8 cellular contexts compared by ENCODE assay signal in genomic region chr16:50547944-50548658, GRCh38. TPM values are rescaled to one million over a fixed set of nuclear protein-coding genes. Genes with fewer than 3 reads are reported as not detected.
DNase-seq lines count a peak whose midpoint lies in the region; ATAC-seq and TF ChIP-seq lines count a peak whose summit lies in the region.

NKD1 (plus strand) TSS chr16:50548396; CDS start chr16:50548554, 158 bp downstream.

- H3K27me3 Mint-ChIP-seq in activated T-helper 1 cell treated with anti-CD3 and anti-CD28 coated beads, Interleukin-12 subunit alpha, Interleukin-12 subunit beta, Interleukin-2, Interleukin-4 antibody, amounts not matched to agents 30 ng/mL and 10 ng/mL and 1 ng/mL, durations not matched to agents 14 hours and 24 hours and 36 hours (ENCODE audit: insufficient read depth) = peaks cover 36% of the 10 kb centered on the region
- peaks cover 29% of the 10 kb centered on the region for H3K27me3 Mint-ChIP-seq in stimulated activated naive CD8-positive, alpha-beta T cell treated with anti-CD3 and anti-CD28 coated beads, Interleukin-15, amount 100 ng/mL, for 72 hours

- no peaks in the 10 kb centered on the region for H4K20me1 ChIP-seq in OCI-LY7 (ENCODE audit: insufficient read depth, low read length)
- H4K20me1 ChIP-seq in neural cell (ENCODE audit: insufficient read depth) = no peaks in the 10 kb centered on the region

- H3K27me3 ChIP-seq in neural cell (ENCODE audit: insufficient read depth, low read depth, low read length) = peaks cover 30% of the 10 kb centered on the region

- ATAC-seq in GM19025 (IDR thresholded peaks at IDR 0.05; ENCODE audit: low read depth, unreplicated experiment) = peak; percentile 88
- peak; percentile 80 for ATAC-seq in HG03280 (IDR thresholded peaks at IDR 0.05; ENCODE audit: unreplicated experiment)
- ATAC-seq in stimulated activated naive CD8-positive, alpha-beta T cell treated with anti-CD3 and anti-CD28 coated beads, Interleukin-15, amount 100 ng/mL, for 72 hours = peak; percentile 85

- H3K27ac ChIP-seq in OCI-LY7 (ENCODE audit: low read depth, low read length, poor library complexity, severe bottlenecking) = no peak within 1 kb of the TSS
- no peak within 1 kb of the TSS for H3K27ac ChIP-seq in neural cell (ENCODE audit: low read length)

- H3K4me3 ChIP-seq in OCI-LY7 (ENCODE audit: low read depth, low read length, poor library complexity, severe bottlenecking) = peak within 1 kb of the TSS; percentile 66
- peak within 1 kb of the TSS; percentile 63 for H3K4me3 ChIP-seq in fibroblast of villous mesenchyme (ENCODE audit: low read depth, low read length)
- peak within 1 kb of the TSS; percentile 71 for H3K4me3 ChIP-seq in neural cell (ENCODE audit: low read length)

- H3K9me3 ChIP-seq in OCI-LY7 (ENCODE audit: low read length) (no peaks in the 10 kb centered on the region), neural cell (ENCODE audit: low read length) (no peaks in the 10 kb centered on the region)

- H3K4me2 ChIP-seq in OCI-LY7 (ENCODE audit: low read length) = peak within 1 kb of the TSS; percentile 73
- peak within 1 kb of the TSS; percentile 51 for H3K4me2 ChIP-seq in neural cell (ENCODE audit: low read length)

- DNase-seq in AG08396 (ENCODE audit: low spot score) = peak; percentile 93
- DNase-seq in OCI-LY7 (ENCODE audit: low spot score) = peak; percentile 71
- DNase-seq in activated T-helper 1 cell treated with anti-CD3 and anti-CD28 coated beads, Interleukin-12 subunit alpha, Interleukin-12 subunit beta, Interleukin-2, Interleukin-4 antibody, amounts not matched to agents 30 ng/mL and 10 ng/mL and 1 ng/mL, durations not matched to agents 14 hours and 24 hours and 36 hours (ENCODE audit: low spot score) = peak; percentile 65
- peak; percentile 27 for DNase-seq in fibroblast of villous mesenchyme (ENCODE audit: low read depth)
- DNase-seq in stimulated activated naive CD8-positive, alpha-beta T cell treated with anti-CD3 and anti-CD28 coated beads, Interleukin-15, amount 100 ng/mL, for 72 hours = peak; percentile 62 to 69

- H3K4me1 ChIP-seq in OCI-LY7 (ENCODE audit: insufficient read depth, low read length, poor library complexity, severe bottlenecking) = no peaks in the 10 kb centered on the region

- no peaks in the 10 kb centered on the region for H3K36me3 Mint-ChIP-seq in activated T-helper 1 cell treated with anti-CD3 and anti-CD28 coated beads, Interleukin-12 subunit alpha, Interleukin-12 subunit beta, Interleukin-2, Interleukin-4 antibody, amounts not matched to agents 30 ng/mL and 10 ng/mL and 1 ng/mL, durations not matched to agents 14 hours and 24 hours and 36 hours (ENCODE audit: low read depth)

- BruUV-seq in OCI-LY7 (replicated peaks; lab: Mats Ljungman, UMichigan) = no TSS peak

- peak within 1 kb of the TSS; percentile 59 for H3K27ac Mint-ChIP-seq in activated T-helper 1 cell treated with anti-CD3 and anti-CD28 coated beads, Interleukin-12 subunit alpha, Interleukin-12 subunit beta, Interleukin-2, Interleukin-4 antibody, amounts not matched to agents 30 ng/mL and 10 ng/mL and 1 ng/mL, durations not matched to agents 14 hours and 24 hours and 36 hours
- peak within 1 kb of the TSS; percentile 79 to 85 for H3K27ac Mint-ChIP-seq in stimulated activated naive CD8-positive, alpha-beta T cell treated with anti-CD3 and anti-CD28 coated beads, Interleukin-15, amount 100 ng/mL, for 72 hours

- H3K79me2 ChIP-seq in OCI-LY7 (ENCODE audit: insufficient read depth, low read depth, low read length) = no peaks in the 10 kb centered on the region
- H3K79me2 ChIP-seq in neural cell (replicated peaks; ENCODE audit: insufficient read depth, low read length) = no peaks in the 10 kb centered on the region

- POLR2A ChIA-PET in OCI-LY7 (lab: Charles Lee) = no interaction called here

- no peak for TF ChIP-seq EP300 in neural cell (conservative IDR thresholded peaks at IDR 0.05; ENCODE audit: poor library complexity, severe bottlenecking)

- no peaks in the 10 kb centered on the region for H3K9me2 ChIP-seq in OCI-LY7 (ENCODE audit: insufficient read depth, low read length)
- no peaks in the 10 kb centered on the region for H3K9me2 ChIP-seq in neural cell (ENCODE audit: insufficient read depth, low read length)

- H2AFZ ChIP-seq in OCI-LY7 (ENCODE audit: low read length) = peak within 1 kb of the TSS; percentile 33; the same call in 1 of the 2 replicates
- H2AFZ ChIP-seq in neural cell (ENCODE audit: low read depth, low read length) = no peak within 1 kb of the TSS

- H3K36me3 ChIP-seq in OCI-LY7 (ENCODE audit: insufficient read depth, low read length) = no peaks in the 10 kb centered on the region
- no peaks in the 10 kb centered on the region for H3K36me3 ChIP-seq in neural cell (ENCODE audit: insufficient read depth, low read length)

- peaks cover 14% of the 10 kb centered on the region for H3K4me1 Mint-ChIP-seq in activated T-helper 1 cell treated with anti-CD3 and anti-CD28 coated beads, Interleukin-12 subunit alpha, Interleukin-12 subunit beta, Interleukin-2, Interleukin-4 antibody, amounts not matched to agents 30 ng/mL and 10 ng/mL and 1 ng/mL, durations not matched to agents 14 hours and 24 hours and 36 hours (ENCODE audit: low read depth)
- H3K4me1 Mint-ChIP-seq in stimulated activated naive CD8-positive, alpha-beta T cell treated with anti-CD3 and anti-CD28 coated beads, Interleukin-15, amount 100 ng/mL, for 72 hours = peaks cover 27% of the 10 kb centered on the region

- TF ChIP-seq CTCF in OCI-LY7 (conservative IDR thresholded peaks at IDR 0.05; ENCODE audit: low read length) (no peak), fibroblast of villous mesenchyme (IDR thresholded peaks at IDR 0.05; ENCODE audit: insufficient read depth, low read depth, low read length) (no peak), neural cell (IDR thresholded peaks at IDR 0.05; ENCODE audit: poor library complexity, severe bottlenecking) (no peak)

- CTCF ChIA-PET in OCI-LY7 (lab: Charles Lee; ENCODE audit: unreplicated experiment) = interaction anchor here (0.6 kb wide), 1 partner anchor 254 kb away, joined by 3 read pairs; no protein-coding TSS in a partner anchor

- H3K4me3 Mint-ChIP-seq in activated T-helper 1 cell treated with anti-CD3 and anti-CD28 coated beads, Interleukin-12 subunit alpha, Interleukin-12 subunit beta, Interleukin-2, Interleukin-4 antibody, amounts not matched to agents 30 ng/mL and 10 ng/mL and 1 ng/mL, durations not matched to agents 14 hours and 24 hours and 36 hours = peak within 1 kb of the TSS; percentile 91
- H3K4me3 Mint-ChIP-seq in stimulated activated naive CD8-positive, alpha-beta T cell treated with anti-CD3 and anti-CD28 coated beads, Interleukin-15, amount 100 ng/mL, for 72 hours = peak within 1 kb of the TSS; percentile 93 to 98

- no peak for TF ChIP-seq RAD21 in neural cell (conservative IDR thresholded peaks at IDR 0.05)

- intact Hi-C loops in OCI-LY7 (cut with micrococcal nuclease; ENCODE audit: unreplicated experiment) = loop anchor here (2.0 to 10.0 kb wide), 2 partner anchors 197 to 259 kb away; partner anchors contain the start of gene CYLD
- intact Hi-C loops in activated T-helper 1 cell treated with anti-CD3 and anti-CD28 coated beads, Interleukin-12 subunit alpha, Interleukin-12 subunit beta, Interleukin-2, Interleukin-4 antibody, amounts not matched to agents 30 ng/mL and 10 ng/mL and 1 ng/mL, durations not matched to agents 14 hours and 24 hours and 36 hours (cut with micrococcal nuclease) = loop anchor here (1.0 to 10.0 kb wide), 12 partner anchors 41 to 523 kb away; partner anchors contain the start of gene CNEP1R1

- H3K9ac ChIP-seq in neural cell (ENCODE audit: low read length) = peak within 1 kb of the TSS; percentile 64

- H3F3A ChIP-seq in neural cell (ENCODE audit: insufficient read depth, low read length, poor library complexity, severe bottlenecking) = no peaks in the 10 kb centered on the region

- peaks cover 12% of the 10 kb centered on the region for H3K9me3 Mint-ChIP-seq in activated T-helper 1 cell treated with anti-CD3 and anti-CD28 coated beads, Interleukin-12 subunit alpha, Interleukin-12 subunit beta, Interleukin-2, Interleukin-4 antibody, amounts not matched to agents 30 ng/mL and 10 ng/mL and 1 ng/mL, durations not matched to agents 14 hours and 24 hours and 36 hours
- H3K9me3 Mint-ChIP-seq in stimulated activated naive CD8-positive, alpha-beta T cell treated with anti-CD3 and anti-CD28 coated beads, Interleukin-15, amount 100 ng/mL, for 72 hours = peaks cover 14 to 15% of the 10 kb centered on the region in 2 donors

TF ChIP-seq in neural cell, 6 proteins besides CTCF, POLR2A, EP300 and RAD21 (continues in another document):
- TF ChIP-seq SMC3 (conservative IDR thresholded peaks at IDR 0.05; ENCODE audit: poor library complexity) = peak; percentile 40
- TF ChIP-seq POLR2AphosphoS5 (IDR thresholded peaks at IDR 0.05) = peak; percentile 62

RNA-seq across cellular contexts. Expression of gene NKD1, which starts in this region (rescaled TPM):
- 0.06 TPM in 1 of 2 replicates, not detected in the other for total RNA-seq in OCI-LY7 (2014; rRNA removed; shearing (Covaris generic))
- total RNA-seq in OCI-LY7 (2022) = 0.04 and 0.31 TPM in 2 replicates
- 1.1 and 1.4 TPM in 2 replicates for total RNA-seq in activated T-helper 1 cell treated with anti-CD3 and anti-CD28 coated beads, Interleukin-12 subunit alpha, Interleukin-12 subunit beta, Interleukin-2, Interleukin-4 antibody, amounts not matched to agents 30 ng/mL and 10 ng/mL and 1 ng/mL, durations not matched to agents 14 hours and 24 hours and 36 hours
- under 0.01 TPM in 1 of 2 replicates, not detected in the other for total RNA-seq in fibroblast of villous mesenchyme
- polyA plus RNA-seq in neural cell = 0.42 and 1.1 TPM in 2 replicates
- polyA minus RNA-seq in neural cell = 1.5 TPM in 2 replicates

Comparison
In these comparisons a context has a peak if more than half of its experiments do, and no peak if none do; other contexts are left out.
1. Peak in DNase-seq, H3K4me3 ChIP-seq and H3K4me2 ChIP-seq in OCI-LY7; RNA of the gene not detected or under 1 TPM.
2. Peak in DNase-seq and H3K4me3 ChIP-seq in fibroblast of villous mesenchyme; RNA of the gene not detected or under 1 TPM.
3. DNase-seq: peak in every context shown above with its lines; median percentile 93 in AG08396; 71 in OCI-LY7; 66 in stimulated activated naive CD8-positive, alpha-beta T cell treated with anti-CD3 and anti-CD28 coated beads, Interleukin-15, amount 100 ng/mL, for 72 hours; 65 in activated T-helper 1 cell treated with anti-CD3 and anti-CD28 coated beads, Interleukin-12 subunit alpha, Interleukin-12 subunit beta, Interleukin-2, Interleukin-4 antibody, amounts not matched to agents 30 ng/mL and 10 ng/mL and 1 ng/mL, durations not matched to agents 14 hours and 24 hours and 36 hours; 27 in fibroblast of villous mesenchyme.